ENCODE assay signal across 11 cellular contexts in the genomic region with DNA sequence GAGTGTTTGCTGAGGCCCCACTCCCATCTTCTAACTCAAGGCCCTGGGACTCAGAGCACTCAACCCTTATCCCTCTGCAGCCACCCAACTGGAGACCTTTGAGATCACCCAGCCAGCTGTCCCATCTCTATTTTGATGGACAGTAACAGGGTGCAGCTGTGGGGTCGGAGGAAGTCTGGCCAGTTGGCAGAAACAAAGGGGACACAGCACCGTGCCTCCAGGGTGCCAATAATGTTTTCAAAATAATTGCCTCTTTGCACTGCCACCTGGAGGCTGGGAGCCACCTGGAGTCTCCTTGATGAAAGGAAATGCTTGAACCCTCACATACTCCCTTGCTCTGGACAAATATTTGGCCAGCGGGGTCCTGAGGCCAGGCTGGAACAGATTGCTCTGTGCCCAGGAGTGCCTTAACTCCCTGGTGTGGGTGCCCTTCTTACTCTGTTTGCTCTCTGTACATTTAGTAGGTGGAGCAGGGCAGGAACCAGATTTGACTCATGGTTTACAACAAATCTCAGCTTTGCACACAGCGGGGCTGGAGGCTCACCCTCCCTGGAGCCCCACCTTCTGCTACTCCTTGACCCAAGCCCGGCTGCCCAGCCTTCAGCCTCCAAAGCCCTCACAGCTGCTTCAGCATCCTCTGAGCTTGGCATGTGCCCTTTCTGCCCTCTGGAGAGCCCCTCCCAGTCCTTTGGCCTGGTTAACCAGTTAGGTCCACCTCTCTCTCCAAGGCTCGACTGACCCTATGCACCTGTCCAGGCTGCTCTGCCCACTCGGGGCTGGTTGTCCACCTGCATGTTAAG. TPM values are rescaled to one million over a fixed set of nuclear protein-coding genes. Genes with fewer than 3 reads are reported as not detected.
DNase-seq lines count a peak whose midpoint lies in the region; ATAC-seq and TF ChIP-seq lines count a peak whose summit lies in the region.
"Had no signal": no experiment of that assay in that cellular context is flagged by ENCODE, and none has a peak within 500 bp of the region (broad histone marks: within the 10 kb centered on the region; RNA-seq: fewer than 3 reads in every experiment).

No MANE protein-coding gene starts in this region.

- H3K27me3 ChIP-seq in kidney epithelial cell (ENCODE audit: control insufficient read depth, insufficient read depth, low read length), result peaks cover 2% of the 10 kb centered on the region
- H3K27me3 ChIP-seq: BLaER1 treated with 17β-estradiol and CSF1 and Interleukin-3, amounts not matched to agents 10 nM and 100 nM had no signal

- peak; percentile 19 for TF ChIP-seq CTCF in kidney epithelial cell (IDR thresholded peaks at IDR 0.05; ENCODE audit: insufficient read depth, low read length, poor library complexity, severe bottlenecking)

- H3K4me3 ChIP-seq in kidney epithelial cell (ENCODE audit: low read depth, low read length), result no peak overlapping the region
- H3K4me3 ChIP-seq: BLaER1 treated with 17β-estradiol and CSF1 and Interleukin-3, amounts not matched to agents 10 nM and 100 nM; cardiac muscle cell had no signal

- peak; percentile 41 for ATAC-seq in stimulated activated naive CD8-positive, alpha-beta T cell treated with anti-CD3 and anti-CD28 coated beads, Interleukin-15, amount 100 ng/mL, for 72 hours
- ATAC-seq in stimulated activated naive CD8-positive, alpha-beta T cell treated with anti-CD3 and anti-CD28 coated beads, Interleukin-15, Interleukin-2, amounts not matched to agents 100 U/mL and 50 U/mL, for 24 hours, result no peak
- ATAC-seq in T-helper 17 cell (no peak), HG02798 (IDR thresholded peaks at IDR 0.05; ENCODE audit: poor library complexity, unreplicated experiment) (no peak)

- in situ Hi-C loops in KBM-7 (cut with MboI; ENCODE audit: low pct_unique_long_range_greater_than_20kb, low sequenced_read_pairs), result no loop called here

- H3K9me3 ChIP-seq in T-helper 17 cell (ENCODE audit: control insufficient read depth, low read length, poor library complexity, severe bottlenecking), result peaks cover 3% of the 10 kb centered on the region

- H3K9me3 Mint-ChIP-seq in stimulated activated naive CD8-positive, alpha-beta T cell treated with anti-CD3 and anti-CD28 coated beads, Interleukin-15, amount 100 ng/mL, for 72 hours, result peaks cover 4% of the 10 kb centered on the region in 2 donors

- peak overlapping the region in 1 of 2 donors; percentile 16 for H3K4me3 Mint-ChIP-seq in stimulated activated naive CD8-positive, alpha-beta T cell treated with anti-CD3 and anti-CD28 coated beads, Interleukin-15, amount 100 ng/mL, for 72 hours
- no peak overlapping the region for H3K4me3 Mint-ChIP-seq in T-helper 17 cell

- H3K4me1 Mint-ChIP-seq in stimulated activated naive CD8-positive, alpha-beta T cell treated with anti-CD3 and anti-CD28 coated beads, Interleukin-15, amount 100 ng/mL, for 72 hours, result peaks cover 88% of the 10 kb centered on the region
- H3K4me1 Mint-ChIP-seq in T-helper 17 cell, result peaks cover 61% of the 10 kb centered on the region

- no peaks in the 10 kb centered on the region for H3K27me3 Mint-ChIP-seq in stimulated activated naive CD8-positive, alpha-beta T cell treated with anti-CD3 and anti-CD28 coated beads, Interleukin-15, amount 100 ng/mL, for 72 hours
- no peaks in the 10 kb centered on the region for H3K27me3 Mint-ChIP-seq in T-helper 17 cell

- no peak overlapping the region for H3K27ac Mint-ChIP-seq in stimulated activated naive CD8-positive, alpha-beta T cell treated with anti-CD3 and anti-CD28 coated beads, Interleukin-15, amount 100 ng/mL, for 72 hours
- H3K27ac Mint-ChIP-seq in T-helper 17 cell, result peak overlapping the region; percentile 90

- H3K36me3 Mint-ChIP-seq in T-helper 17 cell (ENCODE audit: low read depth), result peaks cover 9% of the 10 kb centered on the region

- no peak for DNase-seq in stimulated activated naive CD8-positive, alpha-beta T cell treated with anti-CD3 and anti-CD28 coated beads, Interleukin-15, amount 100 ng/mL, for 72 hours
- no peak for DNase-seq in stimulated activated naive CD8-positive, alpha-beta T cell treated with anti-CD3 and anti-CD28 coated beads, Interleukin-15, Interleukin-2, amounts not matched to agents 100 U/mL and 50 U/mL, for 24 hours
- DNase-seq in T-helper 17 cell (no peak), kidney epithelial cell (ENCODE audit: low read depth) (no peak), KBM-7 (no peak), superior temporal gyrus (ENCODE audit: extremely low spot score) (no peak), NCI-H1436 treated with DMSO at 0.1 percent for 48 hours (lab: John Stamatoyannopoulos, UW) (no peak)

- peaks cover 1% of the 10 kb centered on the region for H3K36me3 ChIP-seq in kidney epithelial cell (ENCODE audit: control insufficient read depth, insufficient read depth, low read length)
- H3K36me3 ChIP-seq: BLaER1 treated with 17β-estradiol and CSF1 and Interleukin-3, amounts not matched to agents 10 nM and 100 nM; cardiac muscle cell had no signal

RNA-seq across cellular contexts. Expression of a gene that starts 17.2 kb away (rescaled TPM):
- total RNA-seq in T-helper 17 cell (100 to 1,000 TPM; 127 to 159 TPM), kidney epithelial cell (9.6 and 19.1 TPM in 2 replicates)
- total RNA-seq: cardiac muscle cell, fibroblast of villous mesenchyme had no signal
